Comparison of ENCODE assay signal across 8 cellular contexts in genomic region chr7:130897515-130898419, GRCh38.
A peak's percentile ranks its signal among the peaks of the same experiment; 100 is the strongest.
DNase-seq lines count a peak whose midpoint lies in the region; ATAC-seq, FAIRE-seq and TF ChIP-seq lines count a peak whose summit lies in the region.

No MANE protein-coding gene starts in this region.

- H3K4me3 Mint-ChIP-seq in activated T-cell treated with anti-CD3 and anti-CD28 coated beads, Interleukin-2, amount 50 U/mL, for 4 hours: peak overlapping the region; percentile 51

- H3K9me3 ChIP-seq in kidney (ENCODE audit: control insufficient read depth in 1 of 2, low read length in 2 of 2) (no peaks in the 10 kb centered on the region), tibial nerve (no peaks in the 10 kb centered on the region)

- ATAC-seq in activated T-cell treated with anti-CD3 and anti-CD28 coated beads, Interleukin-2, amount 50 U/mL, for 4 hours: peak; percentile 1 to 3
- ATAC-seq in HG03097 (IDR thresholded peaks at IDR 0.05; ENCODE audit: low FRiP score, unreplicated experiment): no peak

- WGBS in tibial nerve, 2 donors: 83 to 85% methylated on average over 23 of the region's 24 CpGs

- H3K36me3 Mint-ChIP-seq in activated T-cell treated with anti-CD3 and anti-CD28 coated beads, Interleukin-2, amount 50 U/mL, for 4 hours (ENCODE audit: insufficient read depth): peaks cover 72% of the 10 kb centered on the region

- H3K36me3 ChIP-seq in kidney (ENCODE audit: control insufficient read depth in 1 of 2, insufficient read depth in 2 of 2, low read length in 2 of 2) (peaks cover 2 to 6% of the 10 kb centered on the region in 2 donors), tibial nerve (peaks cover 0 to 43% (median 0%) of the 10 kb centered on the region in 3 donors)

- no peaks in the 10 kb centered on the region for H3K27me3 ChIP-seq in tibial nerve

- H3K9ac ChIP-seq in kidney (ENCODE audit: low read length in 2 of 2): peak overlapping the region; percentile 28 to 64

- peaks cover 96% of the 10 kb centered on the region for H3K4me1 Mint-ChIP-seq in activated T-cell treated with anti-CD3 and anti-CD28 coated beads, Interleukin-2, amount 50 U/mL, for 4 hours (ENCODE audit: low read depth)

- peak overlapping the region; percentile 59 to 66 for H3K4me3 ChIP-seq in kidney (ENCODE audit: low read length in 2 of 2)
- no peak overlapping the region for H3K4me3 ChIP-seq in tibial nerve

- TF ChIP-seq CTCF in VCaP (conservative IDR thresholded peaks at IDR 0.05) (0 out of 2 replicates have a peak, but pooled peaks have one; percentile 5), kidney (IDR thresholded peaks at IDR 0.05; ENCODE audit: borderline replicate concordance, extremely low read depth, insufficient read depth) (no peak), tibial nerve (IDR thresholded peaks at IDR 0.05) (no peak)

- H3K4me1 ChIP-seq in kidney (ENCODE audit: control insufficient read depth in 1 of 2, insufficient read depth in 1 of 2, low read depth in 1 of 2, low read length in 2 of 2): peaks cover 56 to 70% of the 10 kb centered on the region in 2 donors
- peaks cover 7 to 100% (median 75%) of the 10 kb centered on the region in 4 donors for H3K4me1 ChIP-seq in tibial nerve

- TF ChIP-seq POLR2A in tibial nerve (IDR thresholded peaks at IDR 0.05): no peak

- no peak for FAIRE-seq in kidney (lab: Jason Lieb, UNC)

- H3K9me3 Mint-ChIP-seq in activated T-cell treated with anti-CD3 and anti-CD28 coated beads, Interleukin-2, amount 50 U/mL, for 4 hours: no peaks in the 10 kb centered on the region

- peak in 1 of 2 donors; percentile 9 for TF ChIP-seq EP300 in tibial nerve (IDR thresholded peaks at IDR 0.05)

- H3K27ac ChIP-seq in VCaP: peak overlapping the region; percentile 84
- peak overlapping the region; percentile 78 to 95 for H3K27ac ChIP-seq in kidney (ENCODE audit: low read depth in 2 of 2, low read length in 2 of 2)
- H3K27ac ChIP-seq in tibial nerve: peak overlapping the region; percentile 75 to 99 (median 88)

- DNase-seq in activated T-cell treated with anti-CD3 and anti-CD28 coated beads, Interleukin-2, amount 50 U/mL, for 4 hours: no peak
- DNase-seq in activated T-cell treated with anti-CD3 and anti-CD28 coated beads for 4 hours (no peak), kidney (peak; percentile 89), tibial nerve (ENCODE audit: low spot score in 2 of 2) (no peak), anterior cingulate cortex (lab: John Stamatoyannopoulos, UW) (no peak), SK-N-DZ (ENCODE audit: low spot score) (no peak)

- intact Hi-C loops in kidney (cut with DNase I): loop anchor here (10.0 kb wide), 1 partner anchor 147 kb away; no protein-coding TSS in a partner anchor

- no peaks in the 10 kb centered on the region for H3K27me3 Mint-ChIP-seq in activated T-cell treated with anti-CD3 and anti-CD28 coated beads, Interleukin-2, amount 50 U/mL, for 4 hours (ENCODE audit: low read depth)

Comparison
In these comparisons a context has a peak if more than half of its experiments do, and no peak if none do; other contexts are left out.
1. H3K4me3 ChIP-seq: peak in kidney (2 of 2); none in tibial nerve (0 of 4).
2. Peak in every context shown above with its lines, with median percentiles within 50 percentile points of each other: H3K27ac ChIP-seq.